In genomic region chr11:8721740-8722139, GRCh38 we compare ENCODE assay signal across 10 cellular contexts. TPM values are rescaled to one million over a fixed set of nuclear protein-coding genes. Genes with fewer than 3 reads are reported as not detected.
DNase-seq lines count a peak whose midpoint lies in the region; ATAC-seq and TF ChIP-seq lines count a peak whose summit lies in the region.
"Had no signal": no experiment of that assay in that cellular context is flagged by ENCODE, and none has a peak within 500 bp of the region (broad histone marks: within the 10 kb centered on the region; RNA-seq: fewer than 3 reads in every experiment).

No MANE protein-coding gene starts in this region.

- ATAC-seq in GM19455 (IDR thresholded peaks at IDR 0.05; ENCODE audit: unreplicated experiment) (no peak), HG02623 (IDR thresholded peaks at IDR 0.05; ENCODE audit: unreplicated experiment) (no peak)
- ATAC-seq: stimulated activated naive B cell treated with anti-CD40 and anti-IgM and Interleukin-4, amounts not matched to agents 10 μg/mL and 1 μg/mL and 100 μg/mL, for 72 hours had no signal

- no peak for TF ChIP-seq EP300 in transverse colon (IDR thresholded peaks at IDR 0.05; ENCODE audit: low read depth)

- H3K27ac Mint-ChIP-seq in nephron = peak overlapping the region; percentile 88 to 97 (median 97)
- H3K27ac Mint-ChIP-seq: stimulated activated naive B cell treated with anti-CD40 and anti-IgM and Interleukin-4, amounts not matched to agents 10 μg/mL and 1 μg/mL and 100 μg/mL, for 72 hours had no signal

- WGBS in transverse colon (ENCODE audit: low coverage in 1 of 2), 2 donors = 50% methylated on average over 7 of the region's 7 CpGs; no CpG with 5 or more reads in 1 of the 2 donors

- peaks cover 90% of the 10 kb centered on the region for H3K4me1 Mint-ChIP-seq in nephron

- H3K4me3 ChIP-seq in duodenal mucosa (ENCODE audit: low read depth in 1 of 2, low read length in 2 of 2) = no peak overlapping the region
- H3K4me3 ChIP-seq in transverse colon = no peak overlapping the region

- H3K27ac ChIP-seq in duodenal mucosa (ENCODE audit: low read depth, low read length) (peak overlapping the region; percentile 54), transverse colon (peak overlapping the region; percentile 81 to 93 (median 90))

- peak overlapping the region in 1 of 3 experiments; percentile 10 for H3K4me3 Mint-ChIP-seq in nephron
- H3K4me3 Mint-ChIP-seq: stimulated activated naive B cell treated with anti-CD40 and anti-IgM and Interleukin-4, amounts not matched to agents 10 μg/mL and 1 μg/mL and 100 μg/mL, for 72 hours had no signal

- H3K36me3 ChIP-seq in duodenal mucosa (ENCODE audit: control insufficient read depth in 1 of 2, insufficient read depth in 2 of 2, low read length in 2 of 2) (peaks cover 10 to 26% of the 10 kb centered on the region in 2 donors), transverse colon (no peaks in the 10 kb centered on the region)

- intact Hi-C loops in transverse colon (cut with DNase I; ENCODE audit: low total_unique reads) = no loop called here

- no peaks in the 10 kb centered on the region for H3K9me3 Mint-ChIP-seq in nephron
- H3K9me3 Mint-ChIP-seq: stimulated activated naive B cell treated with anti-CD40 and anti-IgM and Interleukin-4, amounts not matched to agents 10 μg/mL and 1 μg/mL and 100 μg/mL, for 72 hours had no signal

- peak; percentile 15 for DNase-seq in NCI-H69 (lab: John Stamatoyannopoulos, UW)
- DNase-seq in transverse colon = peak; percentile 17
- DNase-seq in COLO668 (lab: John Stamatoyannopoulos, UW; ENCODE audit: unreplicated experiment) = no peak
- DNase-seq: NCI-H1930; stimulated activated naive B cell treated with anti-CD40 and anti-IgM and Interleukin-4, amounts not matched to agents 10 μg/mL and 1 μg/mL and 100 μg/mL, for 72 hours had no signal

- no peaks in the 10 kb centered on the region for H3K27me3 Mint-ChIP-seq in nephron (ENCODE audit: low read depth)

- H3K27me3 ChIP-seq in duodenal mucosa (ENCODE audit: control insufficient read depth in 1 of 2, insufficient read depth in 2 of 2, low read length in 2 of 2) (no peaks in the 10 kb centered on the region), transverse colon (no peaks in the 10 kb centered on the region)
- H3K27me3 ChIP-seq: foreskin keratinocyte had no signal

- TF ChIP-seq POLR2A in transverse colon (IDR thresholded peaks at IDR 0.05) = no peak

- no peaks in the 10 kb centered on the region for H3K9me3 ChIP-seq in duodenal mucosa (ENCODE audit: control insufficient read depth in 1 of 2, low read length in 2 of 2)
- no peaks in the 10 kb centered on the region for H3K9me3 ChIP-seq in transverse colon

- H3K4me1 ChIP-seq in duodenal mucosa (ENCODE audit: control insufficient read depth in 1 of 2, insufficient read depth in 2 of 2, low read length in 2 of 2) = peaks cover 64 to 68% of the 10 kb centered on the region in 2 donors
- H3K4me1 ChIP-seq in transverse colon = peaks cover 52 to 80% (median 63%) of the 10 kb centered on the region in 4 donors

- in situ Hi-C loops in transverse colon (cut with MboI; ENCODE audit: low pct_ligation_motif_present in 1 of 4, low pct_unique_long_range_greater_than_20kb in 1 of 4, low sequenced_read_pairs in 3 of 4) = no loop called here

- TF ChIP-seq CTCF in nephron (IDR thresholded peaks at IDR 0.05; ENCODE audit: unreplicated experiment in 3 of 3) = no peak
- no peak for TF ChIP-seq CTCF in transverse colon (IDR thresholded peaks at IDR 0.05)

- peak overlapping the region in 1 of 2 donors; percentile 32 for H3K9ac ChIP-seq in duodenal mucosa (ENCODE audit: low read depth in 1 of 2, low read length in 2 of 2)

- H3K36me3 Mint-ChIP-seq in nephron (ENCODE audit: low read depth) = peaks cover 25% of the 10 kb centered on the region
- H3K36me3 Mint-ChIP-seq: stimulated activated naive B cell treated with anti-CD40 and anti-IgM and Interleukin-4, amounts not matched to agents 10 μg/mL and 1 μg/mL and 100 μg/mL, for 72 hours had no signal

RNA-seq across cellular contexts. Expression of gene RPL27A, which starts 39.1 kb away (rescaled TPM):
- 100 to 1,000 TPM; 462 to 843 (median 770) TPM for total RNA-seq in transverse colon

RNA-seq across cellular contexts. Expression of gene TRIM66, which starts 39.3 kb away (rescaled TPM):
- total RNA-seq in transverse colon = 10 to 100 TPM; 11.7 to 19.7 (median 14.3) TPM
